16 cellular contexts compared by ENCODE assay signal in the genomic region with DNA sequence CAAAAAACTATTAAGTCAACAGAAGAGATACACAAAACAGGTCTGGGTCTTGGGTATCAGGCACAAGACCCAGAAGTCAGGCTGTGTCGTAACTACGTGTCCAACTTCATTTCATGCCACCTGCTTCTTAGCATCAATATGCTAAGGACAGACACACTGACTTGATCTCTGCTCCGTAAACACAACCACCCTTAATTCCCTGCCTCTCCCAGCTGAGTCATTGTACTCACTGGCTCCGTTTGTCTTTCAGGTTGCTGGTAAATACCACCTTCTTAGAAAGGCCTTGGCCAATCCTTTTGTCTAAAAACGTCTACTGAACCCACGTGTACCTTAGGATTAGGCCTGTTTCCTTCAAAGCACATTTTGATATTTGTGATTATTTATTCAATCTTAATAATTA.
DNase-seq lines count a peak whose midpoint lies in the region; ATAC-seq and TF ChIP-seq lines count a peak whose summit lies in the region.
"Had no signal": no experiment of that assay in that cellular context is flagged by ENCODE, and none has a peak within 500 bp of the region (broad histone marks: within the 10 kb centered on the region; RNA-seq: fewer than 3 reads in every experiment).

No MANE protein-coding gene starts in this region.

- H3K36me3 Mint-ChIP-seq in WTC11 = no peaks in the 10 kb centered on the region
- H3K36me3 Mint-ChIP-seq: CD8-positive, alpha-beta memory T cell had no signal

- no peak overlapping the region for H3K4me3 Mint-ChIP-seq in WTC11
- H3K4me3 Mint-ChIP-seq: CD8-positive, alpha-beta memory T cell had no signal

- DNase-seq in WTC11 (ENCODE audit: low spot score) (no peak), iPS-NIHi11 (ENCODE audit: low spot score) (peak; percentile 9), psoas muscle (no peak), NOMO-1 treated with DMSO at 0.1 percent for 48 hours (lab: John Stamatoyannopoulos, UW; ENCODE audit: unreplicated experiment) (no peak), NCI-H748 (lab: John Stamatoyannopoulos, UW; ENCODE audit: unreplicated experiment) (no peak)
- DNase-seq in stimulated activated CD4-positive, alpha-beta T cell treated with anti-CD3 and anti-CD28 coated beads, Interleukin-2, amount 100 ng/mL, for 24 hours = no peak
- DNase-seq: CD8-positive, alpha-beta memory T cell; NCI-H1417 treated with DMSO at 0.1 percent for 48 hours; NCI-H2029; NCI-H526; Peyer's patch; Right ventricle myocardium superior; SK-N-SH had no signal

- TF ChIP-seq CTCF in WTC11 (IDR thresholded peaks at IDR 0.05) (no peak), psoas muscle (IDR thresholded peaks at IDR 0.05) (no peak)

- ATAC-seq in WTC11 = peak; percentile 63
- ATAC-seq in psoas muscle = peak in 3 of 4 donors; percentile 40 to 71 (median 47)
- ATAC-seq: HepG2 had no signal

- WGBS in psoas muscle, 3 donors = 44 to 59% (median 55%) methylated on average over 6 of the region's 6 CpGs

- H3K4me1 ChIP-seq in HUES48 (ENCODE audit: control insufficient read depth, insufficient read depth, low read length) (peaks cover 28% of the 10 kb centered on the region), psoas muscle (peaks cover 5% of the 10 kb centered on the region)
- H3K4me1 ChIP-seq: BLaER1, Peyer's patch had no signal

- H3K27me3 Mint-ChIP-seq in WTC11 (ENCODE audit: low read depth) = no peaks in the 10 kb centered on the region
- H3K27me3 Mint-ChIP-seq: CD8-positive, alpha-beta memory T cell had no signal

- no peaks in the 10 kb centered on the region for H3K9me3 ChIP-seq in HUES48 (ENCODE audit: control insufficient read depth, insufficient read depth, low read length)
- no peaks in the 10 kb centered on the region for H3K9me3 ChIP-seq in psoas muscle
- H3K9me3 ChIP-seq: BLaER1, SK-N-SH had no signal

- H3K27me3 ChIP-seq in HUES48 (ENCODE audit: control insufficient read depth, insufficient read depth, low read length) (no peaks in the 10 kb centered on the region), psoas muscle (ENCODE audit: insufficient read depth in 3 of 3, low read length in 2 of 3) (no peaks in the 10 kb centered on the region)
- H3K27me3 ChIP-seq: BLaER1, Peyer's patch had no signal

- H3K27ac Mint-ChIP-seq in WTC11 = peak overlapping the region; percentile 24; the same call in 1 of the 2 replicates
- H3K27ac Mint-ChIP-seq: CD8-positive, alpha-beta memory T cell had no signal

- H3K4me3 ChIP-seq in HUES48 (ENCODE audit: low read depth, low read length) (no peak overlapping the region), psoas muscle (no peak overlapping the region)
- H3K4me3 ChIP-seq: BLaER1, Peyer's patch had no signal

- peaks cover 34% of the 10 kb centered on the region for H3K4me1 Mint-ChIP-seq in WTC11
- H3K4me1 Mint-ChIP-seq: CD8-positive, alpha-beta memory T cell had no signal

- POLR2A ChIA-PET in WTC11 (lab: Charles Lee) = no interaction called here

- CTCF ChIA-PET in WTC11 (lab: Charles Lee) = no interaction called here

- no peak overlapping the region for H3K9ac ChIP-seq in HUES48 (ENCODE audit: low read depth, low read length)
- H3K9ac ChIP-seq: BLaER1, SK-N-SH had no signal

- H3K27ac ChIP-seq in HUES48 (ENCODE audit: low read depth, low read length) = peak overlapping the region; percentile 42
- peak overlapping the region; percentile 21 for H3K27ac ChIP-seq in psoas muscle
- H3K27ac ChIP-seq: BLaER1, Peyer's patch had no signal

- H3K36me3 ChIP-seq in HUES48 (ENCODE audit: control insufficient read depth, insufficient read depth, low read length) (no peaks in the 10 kb centered on the region), psoas muscle (ENCODE audit: insufficient read depth in 1 of 2, low read depth in 1 of 2) (no peaks in the 10 kb centered on the region)
- H3K36me3 ChIP-seq: BLaER1, Peyer's patch had no signal

- intact Hi-C loops in psoas muscle (cut with DNase I) = no loop called here

- peaks cover 4% of the 10 kb centered on the region; the same call in 1 of the 2 replicates for H3K9me3 Mint-ChIP-seq in WTC11

TF ChIP-seq in WTC11, 78 proteins besides CTCF, POLR2A, EP300 and RAD21:
- TF ChIP-seq TEAD1 (CRISPR knock-in tag; IDR thresholded peaks at IDR 0.05) (no peak), NR1H2 (CRISPR knock-in tag; IDR thresholded peaks at IDR 0.05) (no peak), ZNF396 (CRISPR knock-in tag; IDR thresholded peaks at IDR 0.05; ENCODE audit: borderline replicate concordance) (no peak), ELF4 (CRISPR knock-in tag; IDR thresholded peaks at IDR 0.05; ENCODE audit: low read depth) (no peak), NFE2L1 (CRISPR knock-in tag; IDR thresholded peaks at IDR 0.05) (0 out of 2 replicates have a peak, but pooled peaks have one; percentile 33), EMX1 (CRISPR knock-in tag; IDR thresholded peaks at IDR 0.05) (no peak), TP53 (CRISPR knock-in tag; IDR thresholded peaks at IDR 0.05) (no peak)
